In genomic region chr9:92535940-92536850, GRCh38 we compare ENCODE assay signal across 11 cellular contexts. TPM values are rescaled to one million over a fixed set of nuclear protein-coding genes. Genes with fewer than 3 reads are reported as not detected.
DNase-seq lines count a peak whose midpoint lies in the region; ATAC-seq and TF ChIP-seq lines count a peak whose summit lies in the region.
"Had no signal": no experiment of that assay in that cellular context is flagged by ENCODE, and none has a peak within 500 bp of the region (broad histone marks: within the 10 kb centered on the region; RNA-seq: fewer than 3 reads in every experiment).

Gene ECM2, minus strand, starts transcription at chr9:92535990. Its CDS starts 13,124 bp downstream, at chr9:92522866.

- H3K4me1 ChIP-seq in BE2C (peaks cover 11% of the 10 kb centered on the region), heart left ventricle (peaks cover 0 to 44% (median 0%) of the 10 kb centered on the region in 12 donors)

- POLR2A ChIA-PET in activated CD8-positive, alpha-beta T cell treated with anti-CD3 and anti-CD28 coated beads for 36 hours (lab: Charles Lee) = no interaction called here

- peak within 1 kb of the TSS; percentile 30 for H3K4me3 Mint-ChIP-seq in activated T-helper 17 cell treated with anti-CD3 and anti-CD28 coated beads, Interleukin-2, amount 50 U/mL, for 72 hours
- no peak within 1 kb of the TSS for H3K4me3 Mint-ChIP-seq in progenitor cell of endocrine pancreas (ENCODE audit: low read depth)
- no peak within 1 kb of the TSS for H3K4me3 Mint-ChIP-seq in activated CD8-positive, alpha-beta T cell treated with anti-CD3 and anti-CD28 coated beads for 36 hours

- CTCF ChIA-PET in activated CD8-positive, alpha-beta T cell treated with anti-CD3 and anti-CD28 coated beads for 36 hours (lab: Charles Lee) = no interaction called here

- no peaks in the 10 kb centered on the region for H3K9me3 ChIP-seq in BE2C
- peaks cover 0 to 29% (median 0%) of the 10 kb centered on the region in 12 donors for H3K9me3 ChIP-seq in heart left ventricle

- 54 to 67% (median 57%) methylated on average over 7 of the region's 7 CpGs for WGBS in heart left ventricle, 4 donors

- intact Hi-C loops in heart left ventricle (cut with DNase I) = loop anchor here in 2 of 10 donors (5.0 to 10.0 kb wide), 4 partner anchors 51 to 76 kb away; partner anchors contain the start of gene ASPN (in 1 of the 2)
- intact Hi-C loops in activated CD8-positive, alpha-beta T cell treated with anti-CD3 and anti-CD28 coated beads for 36 hours (cut with micrococcal nuclease) = no loop called here

- no peaks in the 10 kb centered on the region for H3K27me3 Mint-ChIP-seq in activated T-helper 17 cell treated with anti-CD3 and anti-CD28 coated beads, Interleukin-2, amount 50 U/mL, for 72 hours
- no peaks in the 10 kb centered on the region for H3K27me3 Mint-ChIP-seq in progenitor cell of endocrine pancreas
- H3K27me3 Mint-ChIP-seq in activated CD8-positive, alpha-beta T cell treated with anti-CD3 and anti-CD28 coated beads for 36 hours = no peaks in the 10 kb centered on the region

- H3K27ac Mint-ChIP-seq in activated T-helper 17 cell treated with anti-CD3 and anti-CD28 coated beads, Interleukin-2, amount 50 U/mL, for 72 hours = no peak within 1 kb of the TSS
- peak within 1 kb of the TSS; percentile 45 for H3K27ac Mint-ChIP-seq in progenitor cell of endocrine pancreas
- H3K27ac Mint-ChIP-seq in activated CD8-positive, alpha-beta T cell treated with anti-CD3 and anti-CD28 coated beads for 36 hours = no peak within 1 kb of the TSS

- H3K27me3 ChIP-seq in BE2C = no peaks in the 10 kb centered on the region
- H3K27me3 ChIP-seq in heart left ventricle = no peaks in the 10 kb centered on the region

- no peaks in the 10 kb centered on the region for H3K36me3 ChIP-seq in BE2C
- H3K36me3 ChIP-seq in heart left ventricle = no peaks in the 10 kb centered on the region

- no peaks in the 10 kb centered on the region for H3K36me3 Mint-ChIP-seq in activated T-helper 17 cell treated with anti-CD3 and anti-CD28 coated beads, Interleukin-2, amount 50 U/mL, for 72 hours (ENCODE audit: low read depth)
- H3K36me3 Mint-ChIP-seq in progenitor cell of endocrine pancreas (ENCODE audit: insufficient read depth) = no peaks in the 10 kb centered on the region
- peaks cover 1% of the 10 kb centered on the region for H3K36me3 Mint-ChIP-seq in activated CD8-positive, alpha-beta T cell treated with anti-CD3 and anti-CD28 coated beads for 36 hours (ENCODE audit: low read depth)

- H3K4me3 ChIP-seq in BE2C (ENCODE audit: low read depth, low read length) (peak within 1 kb of the TSS; percentile 3; the same call in 1 of the 2 replicates), heart left ventricle (peak within 1 kb of the TSS in 10 of 12 donors; percentile 18 to 56 (median 34))

- H3K9me3 Mint-ChIP-seq in activated T-helper 17 cell treated with anti-CD3 and anti-CD28 coated beads, Interleukin-2, amount 50 U/mL, for 72 hours = no peaks in the 10 kb centered on the region
- no peaks in the 10 kb centered on the region for H3K9me3 Mint-ChIP-seq in progenitor cell of endocrine pancreas (ENCODE audit: low read depth)
- peaks cover 2% of the 10 kb centered on the region for H3K9me3 Mint-ChIP-seq in activated CD8-positive, alpha-beta T cell treated with anti-CD3 and anti-CD28 coated beads for 36 hours

- TF ChIP-seq CTCF in BE2C (IDR thresholded peaks at IDR 0.05; ENCODE audit: low read depth, low read length) (no peak), heart left ventricle (IDR thresholded peaks at IDR 0.05) (no peak), progenitor cell of endocrine pancreas (IDR thresholded peaks at IDR 0.05; ENCODE audit: unreplicated experiment) (no peak)
- no peak for TF ChIP-seq CTCF in activated CD8-positive, alpha-beta T cell treated with anti-CD3 and anti-CD28 coated beads for 36 hours (IDR thresholded peaks at IDR 0.05)

- peaks cover 10% of the 10 kb centered on the region for H3K4me1 Mint-ChIP-seq in activated T-helper 17 cell treated with anti-CD3 and anti-CD28 coated beads, Interleukin-2, amount 50 U/mL, for 72 hours
- H3K4me1 Mint-ChIP-seq in progenitor cell of endocrine pancreas (ENCODE audit: low read depth) = peaks cover 10% of the 10 kb centered on the region
- no peaks in the 10 kb centered on the region for H3K4me1 Mint-ChIP-seq in activated CD8-positive, alpha-beta T cell treated with anti-CD3 and anti-CD28 coated beads for 36 hours (ENCODE audit: low read depth)

- no peak for TF ChIP-seq POLR2A in heart left ventricle (IDR thresholded peaks at IDR 0.05)

- H3K27ac ChIP-seq in heart left ventricle = peak within 1 kb of the TSS; percentile 36 to 92 (median 66)

- no peak for DNase-seq in BE2C
- DNase-seq in heart left ventricle = peak in 1 of 5 donors; percentile 26
- no peak for DNase-seq in progenitor cell of endocrine pancreas (ENCODE audit: low spot score, unreplicated experiment)
- no peak for DNase-seq in activated CD8-positive, alpha-beta T cell treated with anti-CD3 and anti-CD28 coated beads for 36 hours
- no peak for DNase-seq in NCI-H1694 treated with DMSO at 0.1 percent for 48 hours (lab: John Stamatoyannopoulos, UW)
- DNase-seq in central memory CD4-positive, alpha-beta T cell = no peak
- DNase-seq in SHP77 treated with DMSO at 0.1 percent for 48 hours (lab: John Stamatoyannopoulos, UW) = no peak
- DNase-seq: activated CD8-positive, alpha-beta memory T cell treated with anti-CD3 and anti-CD28 coated beads, Interleukin-2, amount 50 U/mL, for 4 hours; stimulated activated CD4-positive, alpha-beta T cell treated with anti-CD3 and anti-CD28 coated beads, Interleukin-4, amount 100 ng/mL, for 1 hour had no signal

- ATAC-seq in activated T-helper 17 cell treated with anti-CD3 and anti-CD28 coated beads, Interleukin-2, amount 50 U/mL, for 72 hours (replicated peaks) = no peak
- ATAC-seq in heart left ventricle = peak in 2 of 4 donors; percentile 65 to 70
- ATAC-seq in activated CD8-positive, alpha-beta T cell treated with anti-CD3 and anti-CD28 coated beads for 36 hours = no peak

RNA-seq across cellular contexts. Expression of gene ECM2, which starts in this region (rescaled TPM):
- polyA plus RNA-seq in BE2C (2012; ENCODE audit: insufficient read depth, insufficient read length, low read depth) = not detected
- not detected for total RNA-seq in activated T-helper 17 cell treated with anti-CD3 and anti-CD28 coated beads, Interleukin-2, amount 50 U/mL, for 72 hours
- 10 to 100 TPM in 5 of 9 donors, 1 to 10 TPM in 4; 3.1 to 32.4 (median 10.1) TPM for total RNA-seq in heart left ventricle
- 1 to 10 TPM; 1.6 to 4.4 TPM for polyA plus RNA-seq in heart left ventricle
- 0.31 and 0.77 TPM in 2 replicates for total RNA-seq in progenitor cell of endocrine pancreas
- total RNA-seq in activated CD8-positive, alpha-beta T cell treated with anti-CD3 and anti-CD28 coated beads for 36 hours = not detected
- total RNA-seq: H1 had no signal
- polyA plus RNA-seq: H1 had no signal
